ENCODE assay signal across 8 cellular contexts in the genomic region with DNA sequence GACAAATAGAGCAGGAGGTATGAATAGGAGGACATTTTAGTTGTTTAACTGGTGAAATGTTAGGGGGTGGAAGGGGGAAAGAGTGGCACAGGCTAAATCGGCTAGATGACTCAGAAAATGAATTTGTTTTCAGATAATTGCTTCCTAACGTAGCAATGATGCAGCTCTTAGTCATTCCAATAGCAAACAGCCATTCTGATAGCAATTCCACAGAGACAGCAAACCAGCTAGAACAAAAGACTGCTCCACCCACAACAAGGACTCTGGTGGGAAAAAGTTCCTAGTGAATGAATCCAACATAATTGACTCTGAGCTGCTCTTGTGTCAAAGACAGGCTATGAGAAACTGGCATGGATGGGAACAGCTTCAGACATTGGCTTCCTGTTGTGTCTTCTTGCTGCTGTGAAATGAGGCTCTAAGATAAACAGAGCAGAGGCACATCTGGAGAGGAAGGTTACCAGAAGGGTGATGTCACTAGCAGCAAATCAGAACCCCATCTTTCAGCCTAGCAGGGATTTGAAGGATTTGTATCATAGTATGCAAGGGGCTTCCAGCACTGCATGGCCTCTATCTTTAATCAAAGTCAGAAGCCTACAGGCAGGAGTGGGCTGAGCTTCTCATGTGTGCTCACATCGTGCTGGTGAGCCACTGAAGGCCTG.
DNase-seq lines count a peak whose midpoint lies in the region; ATAC-seq lines count a peak whose summit lies in the region.

No MANE protein-coding gene starts in this region.

- H3K9me3 ChIP-seq in neuron (ENCODE audit: low read length) = no peaks in the 10 kb centered on the region

- H3K36me3 ChIP-seq in neuron (ENCODE audit: insufficient read depth, low read length) = no peaks in the 10 kb centered on the region

- no peak overlapping the region for H3K4me3 ChIP-seq in neuron (ENCODE audit: low read length)

- no peaks in the 10 kb centered on the region for H3K27me3 ChIP-seq in neuron (ENCODE audit: insufficient read depth, low read length)

- H3K4me1 ChIP-seq in neuron (ENCODE audit: insufficient read depth, low read length) = peaks cover 12% of the 10 kb centered on the region

- peak; percentile 95 for DNase-seq in EL
- DNase-seq in RKO (ENCODE audit: low spot score) = peak; percentile 96
- DNase-seq in dedifferentiated amniotic fluid mesenchymal stem cell (ENCODE audit: extremely low spot score) = peak; percentile 88
- DNase-seq in Kasumi-1 (lab: John Stamatoyannopoulos, UW) = no peak
- DNase-seq in NCI-H2171 (lab: John Stamatoyannopoulos, UW) = no peak
- DNase-seq in NCI-H1048 (lab: John Stamatoyannopoulos, UW) = no peak

- H2AFZ ChIP-seq in neuron (ENCODE audit: low read depth, low read length) = peak overlapping the region; percentile 6

- ATAC-seq in GM21381 (IDR thresholded peaks at IDR 0.05; ENCODE audit: unreplicated experiment) = no peak

Comparison
In these comparisons a context has a peak if more than half of its experiments do, and no peak if none do; other contexts are left out.
1. DNase-seq: peak in EL (single experiment), RKO (single experiment) and dedifferentiated amniotic fluid mesenchymal stem cell (single experiment); none in Kasumi-1 (0 of 2), NCI-H2171 (single experiment) and NCI-H1048 (single experiment).